In the genomic region with DNA sequence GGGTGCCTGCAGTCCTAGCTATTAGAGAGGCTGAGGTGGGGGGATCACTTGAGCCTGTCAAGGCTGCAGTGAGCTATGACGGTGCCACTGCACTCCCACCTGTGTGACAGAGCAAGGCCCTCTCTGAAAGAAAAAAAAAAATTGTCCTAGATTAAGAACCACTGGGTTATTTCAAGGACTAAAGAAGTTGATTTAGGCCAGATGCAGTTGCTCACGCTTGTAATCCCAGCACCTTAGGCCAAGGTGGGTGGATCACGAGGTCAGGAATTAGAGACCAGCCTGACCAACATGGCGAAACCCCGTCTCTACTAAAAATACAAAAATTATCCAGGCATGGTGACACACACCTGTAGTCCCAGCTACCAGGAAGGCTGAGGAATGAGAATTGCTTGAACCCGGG, we compare ENCODE assay signal across 21 cellular contexts.
"Had no signal": no experiment of that assay in that cellular context is flagged by ENCODE, and none has a peak within 500 bp of the region (broad histone marks: within the 10 kb centered on the region; RNA-seq: fewer than 3 reads in every experiment).

No MANE protein-coding gene starts in this region.

- H3K27me3 ChIP-seq: adrenal gland, colonic mucosa, esophagus squamous epithelium, right atrium auricular region, upper lobe of left lung had no signal

- H3K4me1 ChIP-seq: colonic mucosa had no signal

- DNase-seq: activated B cell treated with CpG ODN at 0.5 μM for 24 hours; activated CD4-positive, alpha-beta T cell treated with anti-CD3 and anti-CD28 coated beads for 48 hours; activated CD8-positive, alpha-beta memory T cell treated with anti-CD3 and anti-CD28 coated beads, Interleukin-2, amount 50 U/mL, for 4 hours; activated CD8-positive, alpha-beta T cell treated with anti-CD3 and anti-CD28 coated beads for 36 hours; activated effector memory CD4-positive, alpha-beta T cell treated with anti-CD3 and anti-CD28 coated beads, Interleukin-2, amount 50 U/mL, for 16 hours; activated T-cell treated with anti-CD3 and anti-CD28 coated beads, Interleukin-2, amount 50 U/mL, for 48 hours; caudate nucleus; colonic mucosa; esophagus squamous epithelium; foreskin fibroblast; left cardiac atrium; naive thymus-derived CD4-positive, alpha-beta T cell; stimulated activated CD4-positive, alpha-beta T cell treated with anti-CD3 and anti-CD28 coated beads, Interleukin-2, amount 100 ng/mL, for 48 hours; SW 1271; upper lobe of left lung had no signal

- ATAC-seq: activated CD8-positive, alpha-beta T cell treated with anti-CD3 and anti-CD28 coated beads for 36 hours; left cardiac atrium; naive thymus-derived CD4-positive, alpha-beta T cell; stimulated activated memory B cell treated with anti-CD40 and anti-IgM and Interleukin-4, amounts not matched to agents 10 μg/mL and 1 μg/mL and 100 μg/mL, for 72 hours had no signal

- H3K27me3 Mint-ChIP-seq: activated B cell treated with CpG ODN at 0.5 μM for 24 hours; activated CD8-positive, alpha-beta T cell treated with anti-CD3 and anti-CD28 coated beads for 36 hours; activated naive CD4-positive, alpha-beta T cell treated with anti-CD3 and anti-CD28 coated beads, Interleukin-2, amount 50 U/mL, for 24 hours; naive thymus-derived CD4-positive, alpha-beta T cell; stimulated activated memory B cell treated with anti-CD40 and anti-IgM and Interleukin-4, amounts not matched to agents 10 μg/mL and 1 μg/mL and 100 μg/mL, for 72 hours had no signal

- H3K36me3 ChIP-seq: adrenal gland, colonic mucosa, esophagus squamous epithelium, right atrium auricular region, upper lobe of left lung had no signal

- H3K4me3 ChIP-seq: adrenal gland, colonic mucosa, esophagus squamous epithelium, right atrium auricular region, upper lobe of left lung had no signal

- H3K9me3 Mint-ChIP-seq: activated B cell treated with CpG ODN at 0.5 μM for 24 hours; activated CD8-positive, alpha-beta T cell treated with anti-CD3 and anti-CD28 coated beads for 36 hours; activated naive CD4-positive, alpha-beta T cell treated with anti-CD3 and anti-CD28 coated beads, Interleukin-2, amount 50 U/mL, for 24 hours; naive thymus-derived CD4-positive, alpha-beta T cell; stimulated activated memory B cell treated with anti-CD40 and anti-IgM and Interleukin-4, amounts not matched to agents 10 μg/mL and 1 μg/mL and 100 μg/mL, for 72 hours; T-helper 2 cell treated with Interferon-gamma antibody and Interleukin-4, amounts not matched to agents 5 μg/mL and 100 μg/mL, for 36 hours had no signal

- FAIRE-seq: endothelial cell of umbilical vein had no signal

- H3K4me3 Mint-ChIP-seq: activated B cell treated with CpG ODN at 0.5 μM for 24 hours; activated CD8-positive, alpha-beta T cell treated with anti-CD3 and anti-CD28 coated beads for 36 hours; activated naive CD4-positive, alpha-beta T cell treated with anti-CD3 and anti-CD28 coated beads, Interleukin-2, amount 50 U/mL, for 24 hours; naive thymus-derived CD4-positive, alpha-beta T cell; stimulated activated memory B cell treated with anti-CD40 and anti-IgM and Interleukin-4, amounts not matched to agents 10 μg/mL and 1 μg/mL and 100 μg/mL, for 72 hours; T-helper 2 cell treated with Interferon-gamma antibody and Interleukin-4, amounts not matched to agents 5 μg/mL and 100 μg/mL, for 36 hours had no signal

- H3K27ac ChIP-seq: colonic mucosa had no signal

- H3K27ac Mint-ChIP-seq: activated B cell treated with CpG ODN at 0.5 μM for 24 hours; activated CD8-positive, alpha-beta T cell treated with anti-CD3 and anti-CD28 coated beads for 36 hours; activated naive CD4-positive, alpha-beta T cell treated with anti-CD3 and anti-CD28 coated beads, Interleukin-2, amount 50 U/mL, for 24 hours; naive thymus-derived CD4-positive, alpha-beta T cell; stimulated activated memory B cell treated with anti-CD40 and anti-IgM and Interleukin-4, amounts not matched to agents 10 μg/mL and 1 μg/mL and 100 μg/mL, for 72 hours; T-helper 2 cell treated with Interferon-gamma antibody and Interleukin-4, amounts not matched to agents 5 μg/mL and 100 μg/mL, for 36 hours had no signal

- H3K9me3 ChIP-seq: adrenal gland, colonic mucosa, esophagus squamous epithelium, right atrium auricular region, upper lobe of left lung had no signal
